ENCODE assay signal across 8 cellular contexts in genomic region chr9:129175825-129176633, GRCh38. TPM values are rescaled to one million over a fixed set of nuclear protein-coding genes. Genes with fewer than 3 reads are reported as not detected.
A peak's percentile ranks its signal among the peaks of the same experiment; 100 is the strongest.
DNase-seq lines count a peak whose midpoint lies in the region; ATAC-seq and TF ChIP-seq lines count a peak whose summit lies in the region.

No MANE protein-coding gene starts in this region.

- H3K27me3 ChIP-seq in ectodermal cell (ENCODE audit: control insufficient read depth, insufficient read depth, low read length, poor library complexity, severe bottlenecking) (peaks cover 36% of the 10 kb centered on the region), left lung (peaks cover 0 to 20% of the 10 kb centered on the region in 2 donors)

- H3K27me3 Mint-ChIP-seq in activated CD4-positive, alpha-beta T cell treated with anti-CD3 and anti-CD28 coated beads, Interleukin-2, amount 10 ng/mL, durations not matched to agents 24 days and 14 days = peaks cover 17% of the 10 kb centered on the region

- no peaks in the 10 kb centered on the region for H3K9me3 Mint-ChIP-seq in activated CD4-positive, alpha-beta T cell treated with anti-CD3 and anti-CD28 coated beads, Interleukin-2, amount 10 ng/mL, durations not matched to agents 24 days and 14 days

- peak overlapping the region; percentile 86 for H3K4me3 Mint-ChIP-seq in activated CD4-positive, alpha-beta T cell treated with anti-CD3 and anti-CD28 coated beads, Interleukin-2, amount 10 ng/mL, durations not matched to agents 24 days and 14 days

- no peaks in the 10 kb centered on the region for H3K36me3 Mint-ChIP-seq in activated CD4-positive, alpha-beta T cell treated with anti-CD3 and anti-CD28 coated beads, Interleukin-2, amount 10 ng/mL, durations not matched to agents 24 days and 14 days (ENCODE audit: low read depth)

- ATAC-seq in GM18511 (IDR thresholded peaks at IDR 0.05; ENCODE audit: unreplicated experiment) (peak; percentile 25), left lung (peak; percentile 66), GM18502 (IDR thresholded peaks at IDR 0.05; ENCODE audit: poor library complexity, unreplicated experiment) (no peak)

- peak overlapping the region; percentile 65 for H3K27ac ChIP-seq in ectodermal cell (ENCODE audit: insufficient read depth, low read depth, low read length, poor library complexity, severe bottlenecking)
- H3K27ac ChIP-seq in left lung = peak overlapping the region; percentile 93 to 100

- H3K4me3 ChIP-seq in ectodermal cell (ENCODE audit: insufficient read depth, low read depth, low read length) = peak overlapping the region; percentile 67
- peak overlapping the region; percentile 87 to 93 for H3K4me3 ChIP-seq in left lung

- H3K36me3 ChIP-seq in ectodermal cell (ENCODE audit: control insufficient read depth, insufficient read depth, low read length) = no peaks in the 10 kb centered on the region
- H3K36me3 ChIP-seq in left lung = no peaks in the 10 kb centered on the region

- 0% methylated on average over 46 to 47 of the region's 47 CpGs for WGBS in ectodermal cell, 2 experiments

- DNase-seq in AG08396 (ENCODE audit: low spot score) (peak; percentile 87), NCI-H226 (peak; percentile 92), left lung (peak; percentile 93)
- DNase-seq in activated CD4-positive, alpha-beta T cell treated with anti-CD3 and anti-CD28 coated beads, Interleukin-2, amount 10 ng/mL, durations not matched to agents 24 days and 14 days = peak; percentile 91
- DNase-seq in stimulated activated CD4-positive, alpha-beta T cell treated with anti-CD3 and anti-CD28 coated beads, Interleukin-2, amount 100 ng/mL, for 48 hours = peak; percentile 43 to 59

- H3K4me1 ChIP-seq in ectodermal cell (ENCODE audit: control insufficient read depth, insufficient read depth, low read length) (peaks cover 27% of the 10 kb centered on the region), left lung (peaks cover 6 to 40% of the 10 kb centered on the region in 2 donors)

- intact Hi-C loops in activated CD4-positive, alpha-beta T cell treated with anti-CD3 and anti-CD28 coated beads, Interleukin-2, amount 10 ng/mL, durations not matched to agents 24 days and 14 days (cut with micrococcal nuclease) = loop anchor here (1.0 to 5.0 kb wide), 8 partner anchors 26 to 1109 kb away; partner anchors contain the start of genes NAIF1 and SLC25A25
- intact Hi-C loops in left lung (cut with DNase I) = loop anchor here in 1 of 2 donors (5.0 to 10.0 kb wide), 2 partner anchors 306 to 439 kb away; no protein-coding TSS in a partner anchor

- H3K9me3 ChIP-seq in ectodermal cell (ENCODE audit: control insufficient read depth, low read length) (no peaks in the 10 kb centered on the region), left lung (no peaks in the 10 kb centered on the region)

- no peak for TF ChIP-seq CTCF in left lung (IDR thresholded peaks at IDR 0.05)

- peak overlapping the region; percentile 81 for H3K27ac Mint-ChIP-seq in activated CD4-positive, alpha-beta T cell treated with anti-CD3 and anti-CD28 coated beads, Interleukin-2, amount 10 ng/mL, durations not matched to agents 24 days and 14 days

- H3K4me1 Mint-ChIP-seq in activated CD4-positive, alpha-beta T cell treated with anti-CD3 and anti-CD28 coated beads, Interleukin-2, amount 10 ng/mL, durations not matched to agents 24 days and 14 days = peaks cover 11% of the 10 kb centered on the region

RNA-seq across cellular contexts. Expression of gene IER5L, which starts 2.0 kb away (rescaled TPM):
- total RNA-seq in activated CD4-positive, alpha-beta T cell treated with anti-CD3 and anti-CD28 coated beads, Interleukin-2, amount 10 ng/mL, durations not matched to agents 24 days and 14 days = 11.7 and 12.2 TPM in 2 replicates
- 20.7 TPM for polyA plus RNA-seq in ectodermal cell (2013, experiment 1 of 4)
- polyA plus RNA-seq in ectodermal cell (2013, experiment 2 of 4) = 13.6 TPM
- 25.1 TPM for polyA plus RNA-seq in ectodermal cell (2013, experiment 3 of 4)
- 22.6 TPM for polyA plus RNA-seq in ectodermal cell (2013, experiment 4 of 4)
- total RNA-seq in left lung = 10 to 100 TPM; 17.9 to 21.4 TPM
